25 cellular contexts compared by ENCODE assay signal in genomic region chr6:40923326-40923725, GRCh38.
"Had no signal": no experiment of that assay in that cellular context is flagged by ENCODE, and none has a peak within 500 bp of the region (broad histone marks: within the 10 kb centered on the region; RNA-seq: fewer than 3 reads in every experiment).

No MANE protein-coding gene starts in this region.

- H3K27ac ChIP-seq: adrenal gland, body of pancreas, spleen, suprapubic skin, tibial artery, upper lobe of right lung had no signal

- H3K27ac Mint-ChIP-seq: activated naive CD4-positive, alpha-beta T cell treated with anti-CD3 and anti-CD28 coated beads for 36 hours; activated naive CD8-positive, alpha-beta T cell treated with anti-CD3 and anti-CD28 coated beads for 36 hours; activated T-helper 1 cell treated with anti-CD3 and anti-CD28 coated beads, Interleukin-12 subunit alpha, Interleukin-12 subunit beta, Interleukin-2, Interleukin-4 antibody, amounts not matched to agents 30 ng/mL and 10 ng/mL and 1 ng/mL, durations not matched to agents 14 hours and 24 hours and 36 hours; effector memory CD8-positive, alpha-beta T cell; natural killer cell; T-helper 2 cell treated with Interferon-gamma antibody and Interleukin-4, amounts not matched to agents 5 μg/mL and 100 μg/mL, for 36 hours had no signal

- H3K4me3 ChIP-seq: adrenal gland, body of pancreas, spleen, suprapubic skin, tibial artery, upper lobe of right lung had no signal

- DNase-seq: activated CD4-positive, alpha-beta T cell treated with anti-CD3 and anti-CD28 coated beads for 4 hours; activated CD4-positive, alpha-beta T cell treated with anti-CD3 and anti-CD28 coated beads, Interleukin-2, amount 50 U/mL, for 4 hours; activated effector memory CD4-positive, alpha-beta T cell treated with anti-CD3 and anti-CD28 coated beads, Interleukin-2, amount 50 U/mL, for 16 hours; activated naive CD4-positive, alpha-beta T cell treated with anti-CD3 and anti-CD28 coated beads for 36 hours; activated naive CD8-positive, alpha-beta T cell treated with anti-CD3 and anti-CD28 coated beads for 36 hours; activated T-cell treated with anti-CD3 and anti-CD28 coated beads, Interleukin-2, amount 50 U/mL, for 1 hour; adrenal gland; aorta; body of pancreas; effector memory CD8-positive, alpha-beta T cell; head of caudate nucleus; hippocampal formation; midbrain; natural killer cell; posterior cingulate gyrus; right cardiac atrium; spleen; stimulated activated naive CD4-positive, alpha-beta T cell; tibial artery; upper lobe of right lung had no signal

- H3K4me1 Mint-ChIP-seq: activated naive CD8-positive, alpha-beta T cell treated with anti-CD3 and anti-CD28 coated beads for 36 hours; natural killer cell had no signal

- H3K4me1 ChIP-seq: adrenal gland, body of pancreas, spleen, suprapubic skin, tibial artery, upper lobe of right lung had no signal

- H3K36me3 ChIP-seq: adrenal gland, spleen, suprapubic skin, tibial artery, upper lobe of right lung had no signal

- H3K4me3 Mint-ChIP-seq: activated naive CD4-positive, alpha-beta T cell treated with anti-CD3 and anti-CD28 coated beads for 36 hours; activated naive CD8-positive, alpha-beta T cell treated with anti-CD3 and anti-CD28 coated beads for 36 hours; activated T-helper 1 cell treated with anti-CD3 and anti-CD28 coated beads, Interleukin-12 subunit alpha, Interleukin-12 subunit beta, Interleukin-2, Interleukin-4 antibody, amounts not matched to agents 30 ng/mL and 10 ng/mL and 1 ng/mL, durations not matched to agents 14 hours and 24 hours and 36 hours; effector memory CD8-positive, alpha-beta T cell; natural killer cell; T-helper 2 cell treated with Interferon-gamma antibody and Interleukin-4, amounts not matched to agents 5 μg/mL and 100 μg/mL, for 36 hours had no signal

- ATAC-seq: body of pancreas; effector memory CD8-positive, alpha-beta T cell; natural killer cell; upper lobe of right lung had no signal

- H3K27me3 ChIP-seq: adrenal gland, body of pancreas, tibial artery had no signal

- FAIRE-seq: colon, endothelial cell of umbilical vein had no signal

- H3K9me3 ChIP-seq: adrenal gland, body of pancreas, spleen, suprapubic skin, tibial artery, upper lobe of right lung had no signal

- H3K36me3 Mint-ChIP-seq: activated naive CD8-positive, alpha-beta T cell treated with anti-CD3 and anti-CD28 coated beads for 36 hours; natural killer cell had no signal

- H3K9me3 Mint-ChIP-seq: activated naive CD4-positive, alpha-beta T cell treated with anti-CD3 and anti-CD28 coated beads for 36 hours; activated naive CD8-positive, alpha-beta T cell treated with anti-CD3 and anti-CD28 coated beads for 36 hours; activated T-helper 1 cell treated with anti-CD3 and anti-CD28 coated beads, Interleukin-12 subunit alpha, Interleukin-12 subunit beta, Interleukin-2, Interleukin-4 antibody, amounts not matched to agents 30 ng/mL and 10 ng/mL and 1 ng/mL, durations not matched to agents 14 hours and 24 hours and 36 hours; effector memory CD8-positive, alpha-beta T cell; natural killer cell; T-helper 2 cell treated with Interferon-gamma antibody and Interleukin-4, amounts not matched to agents 5 μg/mL and 100 μg/mL, for 36 hours had no signal
